8 cellular contexts compared by ENCODE assay signal in genomic region chr3:52851348-52851747, GRCh38. TPM values are rescaled to one million over a fixed set of nuclear protein-coding genes. Genes with fewer than 3 reads are reported as not detected.
A peak's percentile ranks its signal among the peaks of the same experiment; 100 is the strongest.
DNase-seq lines count a peak whose midpoint lies in the region; ATAC-seq and TF ChIP-seq lines count a peak whose summit lies in the region.

No MANE protein-coding gene starts in this region.

- H2BK12ac ChIP-seq in H9 (ENCODE audit: insufficient read length, low read depth, low read length), result no peak overlapping the region

- WGBS in H9 (ENCODE audit: extremely low coverage, insufficient read length, low lambda C conversion rate), result no CpG with 5 or more reads among the region's 3 CpGs
- WGBS in testis, 2 donors, result 43 to 69% methylated on average over 3 of the region's 3 CpGs

- no peak for ATAC-seq in GM18511 (IDR thresholded peaks at IDR 0.05; ENCODE audit: unreplicated experiment)

- in situ Hi-C loops in astrocyte of the spinal cord (cut with HindIII; ENCODE audit: low sequenced_read_pairs), result no loop called here

- H3K9me3 Mint-ChIP-seq in Caco-2 (ENCODE audit: unreplicated experiment) (no peaks in the 10 kb centered on the region), H9 (no peaks in the 10 kb centered on the region; a peak in 1 of 5 replicates)

- TF ChIP-seq POLR2A in testis (IDR thresholded peaks at IDR 0.05), result no peak

- H3K27ac Mint-ChIP-seq in Caco-2 (ENCODE audit: unreplicated experiment) (no peak overlapping the region), H9 (no peak overlapping the region)

- H4K20me1 ChIP-seq in H9 (ENCODE audit: control insufficient read depth, insufficient read depth, insufficient read length), result no peaks in the 10 kb centered on the region

- H4K8ac ChIP-seq in H9 (replicated peaks; ENCODE audit: insufficient read length, low read depth, low read length), result no peak overlapping the region

- no peak overlapping the region for H3K56ac ChIP-seq in H9 (ENCODE audit: insufficient read length, low read depth, low read length)

- H3K4me3 Mint-ChIP-seq in Caco-2 (ENCODE audit: unreplicated experiment) (no peak overlapping the region), H9 (no peak overlapping the region)

- no peak overlapping the region for H3K27ac ChIP-seq in H9 (ENCODE audit: insufficient read length, low read depth, low read length)
- H3K27ac ChIP-seq in testis, result no peak overlapping the region

- no peaks in the 10 kb centered on the region for H3K79me2 ChIP-seq in H9 (ENCODE audit: insufficient read depth, low read length)

- H3K23me2 ChIP-seq in H9 (ENCODE audit: insufficient read length, low read depth, low read length, poor library complexity, severe bottlenecking), result no peaks in the 10 kb centered on the region

- BruUV-seq in Caco-2 (replicated peaks; lab: Mats Ljungman, UMichigan), result no TSS peak

- H3K36me3 ChIP-seq in Caco-2 (ENCODE audit: control insufficient read depth, insufficient read depth, low read length), result peaks cover 2% of the 10 kb centered on the region; the same call in 1 of the 2 replicates
- H3K36me3 ChIP-seq in NT2/D1 (ENCODE audit: insufficient read depth, insufficient read length, low read length), result peaks cover 37% of the 10 kb centered on the region
- H3K36me3 ChIP-seq in testis (ENCODE audit: low read depth, missing control alignments), result no peaks in the 10 kb centered on the region

- no peak overlapping the region for H2BK15ac ChIP-seq in H9 (ENCODE audit: low read depth, low read length)

- POLR2A ChIA-PET in Caco-2 (lab: Charles Lee), result no interaction called here

- no peak overlapping the region for H4K5ac ChIP-seq in H9 (ENCODE audit: insufficient read length, low read depth, low read length)

- TF ChIP-seq CTCF in Caco-2 (IDR thresholded peaks at IDR 0.05; ENCODE audit: insufficient read depth in 1 of 2, low read depth in 1 of 2, low read length in 1 of 2, severe bottlenecking in 1 of 2, unreplicated experiment in 1 of 2) (peak; percentile 64 to 80), H9 (conservative IDR thresholded peaks at IDR 0.05) (peak; percentile 87), astrocyte of the spinal cord (IDR thresholded peaks at IDR 0.05; ENCODE audit: low read depth, low read length) (peak; percentile 58), testis (IDR thresholded peaks at IDR 0.05) (peak; percentile 26 to 59 (median 54))

- no peak overlapping the region for H2AFZ ChIP-seq in H9 (ENCODE audit: low read length)

- H3K4me3 ChIP-seq in Caco-2 (ENCODE audit: low read depth, low read length) (no peak overlapping the region), NT2/D1 (ENCODE audit: insufficient read length, low read depth) (no peak overlapping the region), astrocyte of the spinal cord (ENCODE audit: low read depth, low read length) (no peak overlapping the region), testis (no peak overlapping the region)

- CTCF ChIA-PET in Caco-2 (lab: Charles Lee), result interaction anchor here (0.6 to 1.5 kb wide), 4 partner anchors 28 to 259 kb away, joined by 3 to 4 read pairs (median 3); no protein-coding TSS in a partner anchor

- no peak overlapping the region for H2BK20ac ChIP-seq in H9 (ENCODE audit: low read depth, low read length, poor library complexity, severe bottlenecking)

- no peak overlapping the region for H3K4me2 ChIP-seq in H9 (ENCODE audit: insufficient read depth, insufficient read length, low read length)

- no peaks in the 10 kb centered on the region for H3K27me3 Mint-ChIP-seq in Caco-2 (ENCODE audit: insufficient read depth, unreplicated experiment)
- no peaks in the 10 kb centered on the region for H3K27me3 Mint-ChIP-seq in H9 (ENCODE audit: low read depth)

- H2BK120ac ChIP-seq in H9 (ENCODE audit: low read depth, low read length, poor library complexity, severe bottlenecking), result no peak overlapping the region

- no peak overlapping the region for H3K18ac ChIP-seq in H9 (ENCODE audit: insufficient read length, low read depth, low read length)

- H3K79me1 ChIP-seq in H9 (ENCODE audit: insufficient read depth, low read depth, low read length, poor library complexity, severe bottlenecking), result no peaks in the 10 kb centered on the region

- H3K36me3 Mint-ChIP-seq in Caco-2 (ENCODE audit: insufficient read depth, unreplicated experiment) (peaks cover 6% of the 10 kb centered on the region), H9 (ENCODE audit: insufficient read depth in 1 of 3, low read depth in 3 of 3) (peaks cover 15 to 40% (median 31%) of the 10 kb centered on the region in 3 experiments)

- H3T11ph ChIP-seq in H9 (ENCODE audit: low read length), result no peak overlapping the region

- no peak overlapping the region for H2BK5ac ChIP-seq in H9 (ENCODE audit: insufficient read length, low read length)

- no peak overlapping the region for H4K91ac ChIP-seq in H9 (ENCODE audit: insufficient read length, low read depth, low read length)

- H3K9me3 ChIP-seq in Caco-2 (no peaks in the 10 kb centered on the region), H9 (ENCODE audit: control insufficient read depth, low read depth, low read length) (no peaks in the 10 kb centered on the region), NT2/D1 (ENCODE audit: insufficient read depth, low read length) (no peaks in the 10 kb centered on the region), testis (no peaks in the 10 kb centered on the region)

- intact Hi-C loops in Caco-2 (cut with micrococcal nuclease; ENCODE audit: unreplicated experiment) (loop anchor here (1.0 to 5.0 kb wide), 4 partner anchors 41 to 221 kb away; no protein-coding TSS in a partner anchor), testis (cut with DNase I; ENCODE audit: low total_unique reads) (no loop called here)

- no peak overlapping the region for H3K4ac ChIP-seq in H9 (ENCODE audit: low read depth, low read length)

- no peak overlapping the region for H3K14ac ChIP-seq in H9 (ENCODE audit: insufficient read depth, low read length)

- no peak overlapping the region for H3K23ac ChIP-seq in H9 (ENCODE audit: insufficient read length, low read depth, low read length)

- H3K4me1 Mint-ChIP-seq in Caco-2 (ENCODE audit: low read depth, unreplicated experiment), result peaks cover 11% of the 10 kb centered on the region
- H3K4me1 Mint-ChIP-seq in H9, result peaks cover 7 to 8% of the 10 kb centered on the region in 2 experiments

- H2AK5ac ChIP-seq in H9 (ENCODE audit: insufficient read length, low read length), result no peak overlapping the region

- no peak overlapping the region for H3K9ac ChIP-seq in H9 (ENCODE audit: extremely low read depth, insufficient read length, low read length)
- H3K9ac ChIP-seq in NT2/D1 (ENCODE audit: insufficient read length, low read depth), result peak overlapping the region; percentile 51

- H3K27me3 ChIP-seq in Caco-2 (replicated peaks; ENCODE audit: control insufficient read depth, insufficient read depth, low read length) (no peaks in the 10 kb centered on the region), H9 (ENCODE audit: insufficient read depth, low read length) (no peaks in the 10 kb centered on the region), NT2/D1 (ENCODE audit: insufficient read depth, insufficient read length) (no peaks in the 10 kb centered on the region), testis (no peaks in the 10 kb centered on the region)

- H3K4me1 ChIP-seq in Caco-2 (no peaks in the 10 kb centered on the region), H9 (ENCODE audit: insufficient read depth, low read length) (no peaks in the 10 kb centered on the region), NT2/D1 (ENCODE audit: insufficient read depth, insufficient read length) (peaks cover 11% of the 10 kb centered on the region), testis (no peaks in the 10 kb centered on the region)

- DNase-seq in Caco-2 (peak; percentile 54 to 79), H9 (peak; percentile 81), NT2/D1 (ENCODE audit: low read depth, low spot score) (peak; percentile 77), astrocyte of the spinal cord (ENCODE audit: low read depth, low spot score) (peak; percentile 29), iris pigment epithelial cell (ENCODE audit: low read depth) (peak; percentile 42), testis (peak; percentile 52), putamen (ENCODE audit: low spot score) (no peak)

RNA-seq across cellular contexts. Expression of gene MUSTN1, which starts 16.5 kb away (rescaled TPM):
- total RNA-seq in Caco-2 (2022) (1.8 TPM in 1 of 2 replicates, not detected in the other), H9 (2021) (0.55 and 0.72 TPM in 2 replicates), testis (1 to 10 TPM; 3.5 to 3.6 TPM)
- polyA plus RNA-seq in testis (ENCODE audit: insufficient read depth, low read depth, low replicate concordance), result 21.7 TPM

RNA-seq across cellular contexts. Expression of gene ITIH4, which starts 20.9 kb away (rescaled TPM):
- total RNA-seq in Caco-2 (2022) (3.7 and 4.1 TPM in 2 replicates), H9 (2021) (3.0 and 3.4 TPM in 2 replicates), testis (10 to 100 TPM; 16.8 to 19.9 TPM)
- polyA plus RNA-seq in testis (ENCODE audit: insufficient read depth, low read depth, low replicate concordance), result 30.2 TPM

RNA-seq across cellular contexts. Expression of gene STIMATE, which starts 46.0 kb away (rescaled TPM):
- 13.5 and 13.9 TPM in 2 replicates for total RNA-seq in Caco-2 (2022)
- total RNA-seq in H9 (2021), result 23.8 and 25.6 TPM in 2 replicates
- 10 to 100 TPM; 33.2 to 42.9 TPM for total RNA-seq in testis
- 16.7 TPM for polyA plus RNA-seq in testis (ENCODE audit: insufficient read depth, low read depth, low replicate concordance)

RNA-seq across cellular contexts. Expression of gene ITIH3, which starts 56.8 kb away (rescaled TPM):
- total RNA-seq in Caco-2 (2022) (0.23 and 0.27 TPM in 2 replicates), H9 (2021) (not detected in 2 replicates), testis (1 to 10 TPM; 5.4 to 6.3 TPM)
- polyA plus RNA-seq in testis (ENCODE audit: insufficient read depth, low read depth, low replicate concordance), result 9.9 TPM
